ENCODE assay signal across 25 cellular contexts in genomic region chr2:8697190-8697589, GRCh38.
"Had no signal": no experiment of that assay in that cellular context is flagged by ENCODE, and none has a peak within 500 bp of the region (broad histone marks: within the 10 kb centered on the region; RNA-seq: fewer than 3 reads in every experiment).

No MANE protein-coding gene starts in this region.

- DNase-seq: Karpas-422, KG1, MG63, NCI-H1092, NCI-H1105 treated with DMSO at 0.1 percent for 48 hours, NCI-H1417 treated with DMSO at 0.1 percent for 48 hours, NCI-H146, NCI-H1694 treated with DMSO at 0.1 percent for 48 hours, NCI-H1930, NCI-H2081, NCI-H2171, NCI-H226, NCI-H446, NCI-H510A, NCI-H524 treated with DMSO at 0.1 percent for 48 hours, NCI-H69, NCI-H774, SHP77 treated with DMSO at 0.1 percent for 48 hours, SJCRH30, SW 1271, T-cell had no signal

- FAIRE-seq: HTR-8/SVneo had no signal

- H3K27ac ChIP-seq: RWPE1, SJCRH30, SK-N-MC had no signal

- H3K4me3 ChIP-seq: MG63, SJCRH30, SK-N-MC had no signal

- H3K36me3 ChIP-seq: MG63, SJCRH30 had no signal

- H3K9me3 ChIP-seq: MG63, SJCRH30 had no signal

- H3K27me3 ChIP-seq: MG63 had no signal

- ATAC-seq: Right ventricle myocardium inferior, T-cell had no signal

- H3K4me1 ChIP-seq: SJCRH30 had no signal
